ENCODE assay signal across 13 cellular contexts in genomic region chr12:132618683-132619043, GRCh38. TPM values are rescaled to one million over a fixed set of nuclear protein-coding genes. Genes with fewer than 3 reads are reported as not detected.
DNase-seq lines count a peak whose midpoint lies in the region; ATAC-seq and TF ChIP-seq lines count a peak whose summit lies in the region.
"Had no signal": no experiment of that assay in that cellular context is flagged by ENCODE, and none has a peak within 500 bp of the region (broad histone marks: within the 10 kb centered on the region; RNA-seq: fewer than 3 reads in every experiment).

Gene P2RX2, plus strand, starts transcription at chr12:132618776. Its CDS starts 41 bp downstream, at chr12:132618817.

- H3K27me3 ChIP-seq in esophagus squamous epithelium (peaks cover 4 to 69% (median 28%) of the 10 kb centered on the region in 4 donors), parathyroid adenoma (ENCODE audit: control insufficient read depth, insufficient read depth, low read length) (no peaks in the 10 kb centered on the region)

- no peak within 1 kb of the TSS for H3K9ac ChIP-seq in parathyroid adenoma
- H3K9ac ChIP-seq: GM23248 had no signal

- peaks cover 0 to 11% (median 7%) of the 10 kb centered on the region in 3 donors for H3K4me1 Mint-ChIP-seq in IgD-negative memory B cell

- H3K9me3 Mint-ChIP-seq in IgD-negative memory B cell: peaks cover 1 to 4% (median 3%) of the 10 kb centered on the region in 3 donors

- H3K27ac ChIP-seq in esophagus squamous epithelium: peak within 1 kb of the TSS in 3 of 4 donors; percentile 47 to 50 (median 47)
- H3K27ac ChIP-seq in parathyroid adenoma: no peak within 1 kb of the TSS
- H3K27ac ChIP-seq: GM23248, tibial artery had no signal

- WGBS in esophagus squamous epithelium, 2 donors: no CpG with 5 or more reads among the region's 49 CpGs

- H3K4me3 ChIP-seq in esophagus squamous epithelium (peak within 1 kb of the TSS in 3 of 4 donors; percentile 31 to 57 (median 37)), parathyroid adenoma (ENCODE audit: low read depth, low read length) (no peak within 1 kb of the TSS)
- H3K4me3 ChIP-seq: GM23248, tibial artery had no signal

- no peak for TF ChIP-seq POLR2A in esophagus squamous epithelium (IDR thresholded peaks at IDR 0.05)

- H3K4me2 ChIP-seq in parathyroid adenoma (ENCODE audit: low read length): peak within 1 kb of the TSS; percentile 44

- H3K36me3 Mint-ChIP-seq in IgD-negative memory B cell: no peaks in the 10 kb centered on the region

- no peak within 1 kb of the TSS for H2AFZ ChIP-seq in parathyroid adenoma
- H2AFZ ChIP-seq: GM23248 had no signal

- TF ChIP-seq CTCF in esophagus squamous epithelium (IDR thresholded peaks at IDR 0.05) (no peak), parathyroid adenoma (IDR thresholded peaks at IDR 0.05) (no peak)

- H3K79me2 ChIP-seq in parathyroid adenoma: no peaks in the 10 kb centered on the region

- H3K4me1 ChIP-seq in esophagus squamous epithelium: peaks cover 16 to 50% (median 20%) of the 10 kb centered on the region in 3 donors
- no peaks in the 10 kb centered on the region for H3K4me1 ChIP-seq in parathyroid adenoma

- ATAC-seq in HG02759 (IDR thresholded peaks at IDR 0.05; ENCODE audit: unreplicated experiment): no peak

- intact Hi-C loops in esophagus squamous epithelium (cut with DNase I): no loop called here

- H3K27me3 Mint-ChIP-seq in IgD-negative memory B cell: peaks cover 21% of the 10 kb centered on the region

- no peaks in the 10 kb centered on the region for H3K36me3 ChIP-seq in esophagus squamous epithelium
- no peaks in the 10 kb centered on the region for H3K36me3 ChIP-seq in parathyroid adenoma (ENCODE audit: control insufficient read depth, insufficient read depth, low read length)

- H3K27ac Mint-ChIP-seq in IgD-negative memory B cell: peak within 1 kb of the TSS in 2 of 3 donors; percentile 17 to 64

- H3K4me3 Mint-ChIP-seq in IgD-negative memory B cell: peak within 1 kb of the TSS; percentile 15 to 77 (median 32)

- H3K9me3 ChIP-seq in esophagus squamous epithelium: peaks cover 0 to 18% (median 17%) of the 10 kb centered on the region in 3 donors
- H3K9me3 ChIP-seq in parathyroid adenoma (ENCODE audit: control insufficient read depth, low read length): no peaks in the 10 kb centered on the region

- peak; percentile 67 for DNase-seq in NCI-H2227 (lab: John Stamatoyannopoulos, UW; ENCODE audit: unreplicated experiment)
- DNase-seq in NCI-H2227 treated with DMSO at 0.1 percent for 48 hours (lab: John Stamatoyannopoulos, UW): no peak
- DNase-seq in esophagus squamous epithelium (lab: John Stamatoyannopoulos, UW): no peak
- DNase-seq in NCI-H187 (lab: John Stamatoyannopoulos, UW): no peak
- DNase-seq in COR-L47 (lab: John Stamatoyannopoulos, UW): no peak
- DNase-seq: GM23248; stimulated activated CD4-positive, alpha-beta T cell treated with anti-CD3 and anti-CD28 coated beads, Interleukin-4, amount 100 ng/mL, for 4 hours; tibial artery had no signal

RNA-seq across cellular contexts. Expression of gene P2RX2, which starts in this region (rescaled TPM):
- not detected for polyA plus RNA-seq in IgD-negative memory B cell
- total RNA-seq in esophagus squamous epithelium: 1 to 10 TPM in 1 of 4 donors, under 1 TPM in 1, not detected in 2; 0.35 to 8.0 TPM
- total RNA-seq: bronchial epithelial cell, fibroblast of lung, GM23248 had no signal
- polyA plus RNA-seq: fibroblast of lung, GM23248 had no signal
